12 cellular contexts compared by ENCODE assay signal in genomic region chr19:8342316-8342683, GRCh38. TPM values are rescaled to one million over a fixed set of nuclear protein-coding genes. Genes with fewer than 3 reads are reported as not detected.
A peak's percentile ranks its signal among the peaks of the same experiment; 100 is the strongest.
DNase-seq lines count a peak whose midpoint lies in the region; ATAC-seq and TF ChIP-seq lines count a peak whose summit lies in the region.
"Had no signal": no experiment of that assay in that cellular context is flagged by ENCODE, and none has a peak within 500 bp of the region (broad histone marks: within the 10 kb centered on the region; RNA-seq: fewer than 3 reads in every experiment).

No MANE protein-coding gene starts in this region.

- TF ChIP-seq CTCF in chondrocyte (IDR thresholded peaks at IDR 0.05) (no peak), BE2C (IDR thresholded peaks at IDR 0.05; ENCODE audit: low read depth, low read length) (no peak)

- no peaks in the 10 kb centered on the region for H3K36me3 ChIP-seq in BE2C
- H3K36me3 ChIP-seq: pancreas had no signal

- H3K27ac Mint-ChIP-seq in activated T-helper 17 cell treated with anti-CD3 and anti-CD28 coated beads, Interleukin-2, amount 50 U/mL, for 72 hours, result no peak overlapping the region
- no peak overlapping the region for H3K27ac Mint-ChIP-seq in stimulated activated effector memory CD8-positive, alpha-beta T cell treated with anti-CD3 and anti-CD28 coated beads, Interleukin-12 subunit alpha, Interleukin-12 subunit beta, amount 100 ng/mL, for 72 hours
- H3K27ac Mint-ChIP-seq in activated CD4-positive, alpha-beta T cell treated with anti-CD3 and anti-CD28 coated beads for 36 hours, result no peak overlapping the region
- no peak overlapping the region for H3K27ac Mint-ChIP-seq in chondrocyte (ENCODE audit: unreplicated experiment)

- H3K4me1 Mint-ChIP-seq in activated T-helper 17 cell treated with anti-CD3 and anti-CD28 coated beads, Interleukin-2, amount 50 U/mL, for 72 hours, result peaks cover 4% of the 10 kb centered on the region
- peaks cover 17% of the 10 kb centered on the region for H3K4me1 Mint-ChIP-seq in stimulated activated effector memory CD8-positive, alpha-beta T cell treated with anti-CD3 and anti-CD28 coated beads, Interleukin-12 subunit alpha, Interleukin-12 subunit beta, amount 100 ng/mL, for 72 hours
- peaks cover 6% of the 10 kb centered on the region for H3K4me1 Mint-ChIP-seq in activated CD4-positive, alpha-beta T cell treated with anti-CD3 and anti-CD28 coated beads for 36 hours
- peaks cover 7% of the 10 kb centered on the region for H3K4me1 Mint-ChIP-seq in chondrocyte (ENCODE audit: low read depth)

- H3K27me3 ChIP-seq in BE2C, result peaks cover 68% of the 10 kb centered on the region
- H3K27me3 ChIP-seq: pancreas had no signal

- DNase-seq in iPS-NIHi11 (ENCODE audit: low spot score) (peak; percentile 24), D341Med (ENCODE audit: low spot score) (no peak), chondrocyte (ENCODE audit: low spot score) (no peak), BE2C (no peak)
- DNase-seq in stimulated activated effector memory CD8-positive, alpha-beta T cell treated with anti-CD3 and anti-CD28 coated beads, Interleukin-12 subunit alpha, Interleukin-12 subunit beta, amount 100 ng/mL, for 72 hours (ENCODE audit: low spot score in 2 of 2), result no peak
- no peak for DNase-seq in activated CD4-positive, alpha-beta T cell treated with anti-CD3 and anti-CD28 coated beads for 36 hours
- DNase-seq: kidney glomerular epithelial cell, NCI-H1092 treated with DMSO at 0.1 percent for 48 hours, trophoblast cell had no signal

- CTCF ChIA-PET in activated CD4-positive, alpha-beta T cell treated with anti-CD3 and anti-CD28 coated beads for 36 hours (lab: Charles Lee), result interaction anchor here (5.1 kb wide), 1 partner anchor 12 kb away, joined by 37 read pairs; no protein-coding TSS in a partner anchor

- POLR2A ChIA-PET in activated CD4-positive, alpha-beta T cell treated with anti-CD3 and anti-CD28 coated beads for 36 hours (lab: Charles Lee), result interaction anchor here (0.6 kb wide), 2 partner anchors 113 to 170 kb away, joined by 4 to 5 read pairs; no protein-coding TSS in a partner anchor

- no peak overlapping the region for H3K4me3 ChIP-seq in BE2C (ENCODE audit: low read depth, low read length)

- no peaks in the 10 kb centered on the region for H3K4me1 ChIP-seq in BE2C
- H3K4me1 ChIP-seq: pancreas had no signal

- H3K4me3 Mint-ChIP-seq in activated T-helper 17 cell treated with anti-CD3 and anti-CD28 coated beads, Interleukin-2, amount 50 U/mL, for 72 hours, result peak overlapping the region; percentile 80
- H3K4me3 Mint-ChIP-seq in stimulated activated effector memory CD8-positive, alpha-beta T cell treated with anti-CD3 and anti-CD28 coated beads, Interleukin-12 subunit alpha, Interleukin-12 subunit beta, amount 100 ng/mL, for 72 hours, result peak overlapping the region; percentile 75
- no peak overlapping the region for H3K4me3 Mint-ChIP-seq in activated CD4-positive, alpha-beta T cell treated with anti-CD3 and anti-CD28 coated beads for 36 hours
- H3K4me3 Mint-ChIP-seq in chondrocyte (ENCODE audit: unreplicated experiment), result no peak overlapping the region

- ATAC-seq in GM21360 (IDR thresholded peaks at IDR 0.05; ENCODE audit: unreplicated experiment), result peak; percentile 9
- ATAC-seq in activated T-helper 17 cell treated with anti-CD3 and anti-CD28 coated beads, Interleukin-2, amount 50 U/mL, for 72 hours (replicated peaks), result no peak
- no peak for ATAC-seq in stimulated activated effector memory CD8-positive, alpha-beta T cell treated with anti-CD3 and anti-CD28 coated beads, Interleukin-12 subunit alpha, Interleukin-12 subunit beta, amount 100 ng/mL, for 72 hours
- no peak for ATAC-seq in activated CD4-positive, alpha-beta T cell treated with anti-CD3 and anti-CD28 coated beads for 36 hours

- peaks cover 4% of the 10 kb centered on the region for H3K27me3 Mint-ChIP-seq in activated T-helper 17 cell treated with anti-CD3 and anti-CD28 coated beads, Interleukin-2, amount 50 U/mL, for 72 hours
- H3K27me3 Mint-ChIP-seq in activated CD4-positive, alpha-beta T cell treated with anti-CD3 and anti-CD28 coated beads for 36 hours, result peaks cover 16% of the 10 kb centered on the region
- H3K27me3 Mint-ChIP-seq in chondrocyte (ENCODE audit: low read depth), result peaks cover 23% of the 10 kb centered on the region

- no peaks in the 10 kb centered on the region for H3K9me3 ChIP-seq in BE2C
- H3K9me3 ChIP-seq: pancreas had no signal

- intact Hi-C loops in activated CD4-positive, alpha-beta T cell treated with anti-CD3 and anti-CD28 coated beads for 36 hours (cut with DNase I, micrococcal nuclease), result loop anchor here in 1 of 2 experiments (5.0 kb wide), 1 partner anchor 170 kb away; the partner anchor contains the start of gene ZNF414

- no peaks in the 10 kb centered on the region for H3K9me3 Mint-ChIP-seq in activated T-helper 17 cell treated with anti-CD3 and anti-CD28 coated beads, Interleukin-2, amount 50 U/mL, for 72 hours
- H3K9me3 Mint-ChIP-seq in stimulated activated effector memory CD8-positive, alpha-beta T cell treated with anti-CD3 and anti-CD28 coated beads, Interleukin-12 subunit alpha, Interleukin-12 subunit beta, amount 100 ng/mL, for 72 hours, result no peaks in the 10 kb centered on the region
- no peaks in the 10 kb centered on the region for H3K9me3 Mint-ChIP-seq in activated CD4-positive, alpha-beta T cell treated with anti-CD3 and anti-CD28 coated beads for 36 hours (ENCODE audit: low read depth)
- no peaks in the 10 kb centered on the region for H3K9me3 Mint-ChIP-seq in chondrocyte (ENCODE audit: low read depth)

- no peaks in the 10 kb centered on the region for H3K36me3 Mint-ChIP-seq in activated T-helper 17 cell treated with anti-CD3 and anti-CD28 coated beads, Interleukin-2, amount 50 U/mL, for 72 hours (ENCODE audit: low read depth)
- H3K36me3 Mint-ChIP-seq in stimulated activated effector memory CD8-positive, alpha-beta T cell treated with anti-CD3 and anti-CD28 coated beads, Interleukin-12 subunit alpha, Interleukin-12 subunit beta, amount 100 ng/mL, for 72 hours, result no peaks in the 10 kb centered on the region
- no peaks in the 10 kb centered on the region for H3K36me3 Mint-ChIP-seq in activated CD4-positive, alpha-beta T cell treated with anti-CD3 and anti-CD28 coated beads for 36 hours (ENCODE audit: low read depth)
- H3K36me3 Mint-ChIP-seq in chondrocyte (ENCODE audit: low read depth), result no peaks in the 10 kb centered on the region

RNA-seq across cellular contexts. Expression of gene KANK3, which starts 0.8 kb away (rescaled TPM):
- 1 to 10 TPM; 1.4 to 6.3 TPM for total RNA-seq in activated T-helper 17 cell treated with anti-CD3 and anti-CD28 coated beads, Interleukin-2, amount 50 U/mL, for 72 hours
- total RNA-seq in activated CD4-positive, alpha-beta T cell treated with anti-CD3 and anti-CD28 coated beads for 36 hours, result 1 to 10 TPM in 1 of 2 experiments, under 1 TPM in 1; 0.98 to 1.1 TPM
- total RNA-seq in chondrocyte, result 0.56 to 1.2 TPM (median 1.2 TPM) in 3 replicates
- not detected for polyA plus RNA-seq in BE2C (2012; ENCODE audit: insufficient read depth, insufficient read length, low read depth)

RNA-seq across cellular contexts. Expression of gene RPS28, which starts 21.0 kb away (rescaled TPM):
- total RNA-seq in activated T-helper 17 cell treated with anti-CD3 and anti-CD28 coated beads, Interleukin-2, amount 50 U/mL, for 72 hours, result 1,000 to 10,000 TPM; 2,364 to 2,621 TPM
- 1,000 to 10,000 TPM; 1,994 to 2,316 TPM for total RNA-seq in activated CD4-positive, alpha-beta T cell treated with anti-CD3 and anti-CD28 coated beads for 36 hours
- 1,057 to 1,248 TPM (median 1,100 TPM) in 3 replicates for total RNA-seq in chondrocyte
- polyA plus RNA-seq in BE2C (2012; ENCODE audit: insufficient read depth, insufficient read length, low read depth), result 1,781 TPM

RNA-seq across cellular contexts. Expression of gene NDUFA7, which starts 21.1 kb away (rescaled TPM):
- total RNA-seq in activated T-helper 17 cell treated with anti-CD3 and anti-CD28 coated beads, Interleukin-2, amount 50 U/mL, for 72 hours, result 10 to 100 TPM; 42.6 to 51.3 TPM
- total RNA-seq in activated CD4-positive, alpha-beta T cell treated with anti-CD3 and anti-CD28 coated beads for 36 hours, result 100 to 1,000 TPM in 1 of 2 experiments, 10 to 100 TPM in 1; 90.9 to 112 TPM
- total RNA-seq in chondrocyte, result 25.0 to 34.1 TPM (median 26.6 TPM) in 3 replicates
- polyA plus RNA-seq in BE2C (2012; ENCODE audit: insufficient read depth, insufficient read length, low read depth), result 211 TPM

RNA-seq across cellular contexts. Expression of gene ANGPTL4, which starts 21.7 kb away (rescaled TPM):
- total RNA-seq in activated T-helper 17 cell treated with anti-CD3 and anti-CD28 coated beads, Interleukin-2, amount 50 U/mL, for 72 hours, result 100 to 1,000 TPM in 1 of 2 donors, 1 to 10 TPM in 1; 4.8 to 120 TPM
- total RNA-seq in activated CD4-positive, alpha-beta T cell treated with anti-CD3 and anti-CD28 coated beads for 36 hours, result 1 to 10 TPM; 7.4 to 7.9 TPM
- 56.4 to 143 TPM (median 127 TPM) in 3 replicates for total RNA-seq in chondrocyte
- 14.4 TPM for polyA plus RNA-seq in BE2C (2012; ENCODE audit: insufficient read depth, insufficient read length, low read depth)

RNA-seq across cellular contexts. Expression of gene CD320, which starts 34.1 kb away (rescaled TPM):
- total RNA-seq in activated T-helper 17 cell treated with anti-CD3 and anti-CD28 coated beads, Interleukin-2, amount 50 U/mL, for 72 hours, result 10 to 100 TPM; 49.0 to 87.8 TPM
- 10 to 100 TPM; 39.9 to 41.4 TPM for total RNA-seq in activated CD4-positive, alpha-beta T cell treated with anti-CD3 and anti-CD28 coated beads for 36 hours
- total RNA-seq in chondrocyte, result 39.3 to 44.0 TPM (median 41.7 TPM) in 3 replicates
- 287 TPM for polyA plus RNA-seq in BE2C (2012; ENCODE audit: insufficient read depth, insufficient read length, low read depth)

Comparison
In these comparisons a context has a peak if more than half of its experiments do, and no peak if none do; other contexts are left out.
1. H3K4me3 Mint-ChIP-seq: peak in activated T-helper 17 cell treated with anti-CD3 and anti-CD28 coated beads, Interleukin-2, amount 50 U/mL, for 72 hours (single experiment) and stimulated activated effector memory CD8-positive, alpha-beta T cell treated with anti-CD3 and anti-CD28 coated beads, Interleukin-12 subunit alpha, Interleukin-12 subunit beta, amount 100 ng/mL, for 72 hours (single experiment); none in activated CD4-positive, alpha-beta T cell treated with anti-CD3 and anti-CD28 coated beads for 36 hours (single experiment) and chondrocyte (single experiment).